ENCODE assay signal across 8 cellular contexts in the genomic region with DNA sequence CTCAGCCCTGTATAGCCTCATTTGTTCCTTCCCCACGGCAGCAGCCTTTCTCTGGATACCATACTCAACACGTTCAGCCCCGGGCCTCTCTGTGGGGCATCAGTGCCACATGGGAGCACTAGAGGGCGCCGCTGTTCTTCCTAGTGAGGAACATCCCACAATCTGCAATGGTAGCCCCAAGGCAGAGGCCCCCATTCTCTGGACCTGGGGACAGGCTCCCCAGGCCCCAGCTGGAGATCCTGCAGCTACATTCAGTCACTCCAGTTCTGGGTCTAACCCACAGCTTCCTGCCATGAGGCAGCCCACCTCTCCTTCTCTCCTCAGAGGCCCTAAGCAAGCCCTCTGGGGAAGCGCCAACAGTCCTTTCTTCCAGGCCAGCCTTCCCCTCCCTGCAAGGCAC. TPM values are rescaled to one million over a fixed set of nuclear protein-coding genes. Genes with fewer than 3 reads are reported as not detected.
A peak's percentile ranks its signal among the peaks of the same experiment; 100 is the strongest.
DNase-seq lines count a peak whose midpoint lies in the region; ATAC-seq and TF ChIP-seq lines count a peak whose summit lies in the region.

No MANE protein-coding gene starts in this region.

- H3K9me3 Mint-ChIP-seq in neural progenitor cell = no peaks in the 10 kb centered on the region

- H3K27me3 ChIP-seq in PC-9 (ENCODE audit: insufficient read depth, low read depth) = no peaks in the 10 kb centered on the region
- no peaks in the 10 kb centered on the region for H3K27me3 ChIP-seq in neural progenitor cell
- H3K27me3 ChIP-seq in stomach = no peaks in the 10 kb centered on the region

- DNase-seq in DMS 273 (lab: John Stamatoyannopoulos, UW; ENCODE audit: unreplicated experiment) = peak; percentile 91
- DNase-seq in HT-29 (ENCODE audit: low spot score) = peak; percentile 87
- DNase-seq in PC-9 = peak; percentile 63 to 73
- DNase-seq in activated T-cell treated with anti-CD3 and anti-CD28 coated beads, Interleukin-2, amount 50 U/mL, for 48 hours = peak; percentile 90
- peak; percentile 67 for DNase-seq in fibroblast of peridontal ligament (ENCODE audit: extremely low read depth)
- DNase-seq in neural progenitor cell (ENCODE audit: low spot score) = peak; percentile 91
- peak; percentile 91 for DNase-seq in stomach

- H3K9me2 ChIP-seq in PC-9 (ENCODE audit: insufficient read depth) = no peaks in the 10 kb centered on the region

- TF ChIP-seq POLR2A in stomach (IDR thresholded peaks at IDR 0.05) = no peak

- H4K20me1 ChIP-seq in PC-9 (ENCODE audit: insufficient read depth) = peaks cover 21% of the 10 kb centered on the region
- H4K20me1 ChIP-seq in neural progenitor cell (ENCODE audit: low read depth) = peaks cover 5% of the 10 kb centered on the region

- H3K9ac ChIP-seq in neural progenitor cell = no peak overlapping the region

- peaks cover 4% of the 10 kb centered on the region for H3K27me3 Mint-ChIP-seq in neural progenitor cell (ENCODE audit: insufficient read depth, low read depth)

- peaks cover 9% of the 10 kb centered on the region for H3K4me1 Mint-ChIP-seq in neural progenitor cell

- 18 to 27% (median 19%) methylated on average over 4 to 6 of the region's 6 CpGs for WGBS in stomach, 5 donors

- H3K27ac Mint-ChIP-seq in neural progenitor cell = no peak overlapping the region

- POLR2A ChIA-PET in PC-9 (lab: Charles Lee; ENCODE audit: unreplicated experiment) = no interaction called here

- H3F3A ChIP-seq in PC-9 (ENCODE audit: insufficient read depth, low read depth) (no peaks in the 10 kb centered on the region; the same call in 1 of the 2 replicates), neural progenitor cell (ENCODE audit: low read depth) (no peaks in the 10 kb centered on the region)

- H3K79me2 ChIP-seq in PC-9 (ENCODE audit: low read depth) = peaks cover 17% of the 10 kb centered on the region; the same call in 1 of the 2 replicates
- no peaks in the 10 kb centered on the region for H3K79me2 ChIP-seq in neural progenitor cell (ENCODE audit: low read depth)

- no peak overlapping the region for H3K4me3 Mint-ChIP-seq in neural progenitor cell

- ATAC-seq in GM21423 (IDR thresholded peaks at IDR 0.05; ENCODE audit: unreplicated experiment) = peak; percentile 83

- H2AFZ ChIP-seq in PC-9 (no peak overlapping the region), neural progenitor cell (replicated peaks) (no peak overlapping the region)

- peak; percentile 96 for TF ChIP-seq CTCF in PC-9 (conservative IDR thresholded peaks at IDR 0.05)
- TF ChIP-seq CTCF in neural progenitor cell (IDR thresholded peaks at IDR 0.05) = peak; percentile 97
- peak in 5 of 7 experiments; percentile 62 to 94 (median 89) for TF ChIP-seq CTCF in stomach (IDR thresholded peaks at IDR 0.05)

- H3K9me3 ChIP-seq in PC-9 (ENCODE audit: insufficient read depth, low read depth) (no peaks in the 10 kb centered on the region), neural progenitor cell (ENCODE audit: low read depth) (no peaks in the 10 kb centered on the region), stomach (no peaks in the 10 kb centered on the region)

- TF ChIP-seq EP300 in stomach (IDR thresholded peaks at IDR 0.05) = no peak

- CTCF ChIA-PET in PC-9 (lab: Charles Lee) = no interaction called here

- no peak overlapping the region for H3K4me3 ChIP-seq in PC-9
- H3K4me3 ChIP-seq in neural progenitor cell = no peak overlapping the region
- no peak overlapping the region for H3K4me3 ChIP-seq in stomach

- H3K27ac ChIP-seq in PC-9 (no peak overlapping the region), neural progenitor cell (no peak overlapping the region), stomach (no peak overlapping the region)

- H3K36me3 Mint-ChIP-seq in neural progenitor cell = no peaks in the 10 kb centered on the region

- H3K4me2 ChIP-seq in PC-9 = no peak overlapping the region
- H3K4me2 ChIP-seq in neural progenitor cell = no peak overlapping the region

- intact Hi-C loops in PC-9 (cut with micrococcal nuclease; ENCODE audit: unreplicated experiment) = loop anchor here (1.0 to 5.0 kb wide), 4 partner anchors 71 to 127 kb away; no protein-coding TSS in a partner anchor
- intact Hi-C loops in stomach (cut with DNase I; ENCODE audit: low total_unique reads) = loop anchor here (2.0 to 10.0 kb wide), 3 partner anchors 71 to 92 kb away; no protein-coding TSS in a partner anchor

- no peaks in the 10 kb centered on the region for H3K36me3 ChIP-seq in PC-9 (ENCODE audit: low read depth)
- H3K36me3 ChIP-seq in neural progenitor cell = no peaks in the 10 kb centered on the region
- peaks cover 19 to 64% (median 50%) of the 10 kb centered on the region in 4 donors for H3K36me3 ChIP-seq in stomach

- H3K4me1 ChIP-seq in PC-9 (replicated peaks; ENCODE audit: insufficient read depth) = peaks cover 7% of the 10 kb centered on the region
- peaks cover 9% of the 10 kb centered on the region for H3K4me1 ChIP-seq in neural progenitor cell
- H3K4me1 ChIP-seq in stomach = peaks cover 13 to 40% (median 28%) of the 10 kb centered on the region in 4 donors

- no TSS peak for BruUV-seq in PC-9 (replicated peaks; lab: Mats Ljungman, UMichigan)

RNA-seq across cellular contexts. Expression of a gene that starts 14.2 kb away (rescaled TPM):
- total RNA-seq in HT-29 (2014; rRNA removed; shearing (Covaris generic)) = 48.3 and 49.4 TPM in 2 replicates
- total RNA-seq in PC-9 (2021) (12.5 and 15.2 TPM in 2 replicates), neural progenitor cell (ENCODE audit: low replicate concordance) (3.4 and 7.3 TPM in 2 replicates), stomach (100 to 1,000 TPM in 1 of 5 donors, 10 to 100 TPM in 4; 17.0 to 118 (median 38.5) TPM)
- 1 to 10 TPM; 2.7 to 9.4 (median 5.7) TPM for polyA plus RNA-seq in stomach

RNA-seq across cellular contexts. Expression of a gene that starts 27.1 kb away (rescaled TPM):
- 13.9 and 14.6 TPM in 2 replicates for total RNA-seq in HT-29 (2014; rRNA removed; shearing (Covaris generic))
- total RNA-seq in PC-9 (2021) (24.4 and 25.0 TPM in 2 replicates), neural progenitor cell (ENCODE audit: low replicate concordance) (4.2 and 6.8 TPM in 2 replicates), stomach (10 to 100 TPM in 4 of 5 donors, 1 to 10 TPM in 1; 4.7 to 39.1 (median 19.6) TPM)
- polyA plus RNA-seq in stomach = 10 to 100 TPM in 1 of 3 donors, 1 to 10 TPM in 2; 7.0 to 13.1 (median 7.1) TPM
